In the genomic region with DNA sequence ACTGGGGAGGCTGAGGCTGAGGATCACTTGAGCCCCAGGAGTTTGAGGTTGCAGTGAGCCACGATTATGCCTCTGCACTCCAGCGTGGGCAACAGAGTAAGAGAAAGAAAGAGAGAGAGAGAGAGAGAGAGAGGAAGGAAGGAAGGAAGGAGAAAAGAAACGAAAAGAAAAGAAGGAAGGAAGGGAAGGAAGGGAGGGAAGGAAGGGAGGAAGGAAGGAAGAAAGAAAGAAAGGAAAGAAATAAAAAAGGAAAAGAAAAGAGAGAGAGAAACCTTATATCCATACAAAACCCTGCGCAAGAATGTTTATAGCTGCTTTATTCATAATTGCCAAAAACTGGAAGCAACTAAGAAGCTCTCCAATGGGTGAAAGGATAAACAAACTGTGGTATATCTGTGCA, we compare ENCODE assay signal across 20 cellular contexts. TPM values are rescaled to one million over a fixed set of nuclear protein-coding genes. Genes with fewer than 3 reads are reported as not detected.
DNase-seq lines count a peak whose midpoint lies in the region; ATAC-seq and TF ChIP-seq lines count a peak whose summit lies in the region.
"Had no signal": no experiment of that assay in that cellular context is flagged by ENCODE, and none has a peak within 500 bp of the region (broad histone marks: within the 10 kb centered on the region; RNA-seq: fewer than 3 reads in every experiment).

No MANE protein-coding gene starts in this region.

- H3K27ac ChIP-seq in HEK293 (ENCODE audit: extremely low read depth, low read depth, low read length) = no peak overlapping the region
- H3K27ac ChIP-seq: BLaER1 had no signal

- no peak for ATAC-seq in central memory CD8-positive, alpha-beta T cell (replicated peaks; ENCODE audit: extremely low read depth, poor library complexity, severe bottlenecking)

- H3K9me3 ChIP-seq in HEK293 (ENCODE audit: control insufficient read depth, insufficient read depth, low read depth, low read length) = no peaks in the 10 kb centered on the region
- H3K9me3 ChIP-seq: BE2C, BLaER1 had no signal

- no peaks in the 10 kb centered on the region for H3K36me3 Mint-ChIP-seq in central memory CD8-positive, alpha-beta T cell (ENCODE audit: insufficient read depth)
- H3K36me3 Mint-ChIP-seq: CD14-positive monocyte; CD4-positive, alpha-beta memory T cell; CD4-positive, CD25-positive, alpha-beta regulatory T cell; CD8-positive, alpha-beta memory T cell had no signal

- no peak overlapping the region for H3K4me3 Mint-ChIP-seq in central memory CD8-positive, alpha-beta T cell
- H3K4me3 Mint-ChIP-seq: CD14-positive monocyte; CD4-positive, alpha-beta memory T cell; CD8-positive, alpha-beta memory T cell had no signal

- no peaks in the 10 kb centered on the region for H3K9me3 Mint-ChIP-seq in central memory CD8-positive, alpha-beta T cell
- H3K9me3 Mint-ChIP-seq: CD4-positive, alpha-beta memory T cell; CD4-positive, CD25-positive, alpha-beta regulatory T cell had no signal

- H3K4me3 ChIP-seq in HEK293 (ENCODE audit: low read depth, low read length) = no peak overlapping the region
- H3K4me3 ChIP-seq: BLaER1 had no signal

- no peaks in the 10 kb centered on the region for H3K4me1 Mint-ChIP-seq in central memory CD8-positive, alpha-beta T cell

- no peak for DNase-seq in central memory CD8-positive, alpha-beta T cell (ENCODE audit: low spot score in 2 of 2)
- DNase-seq in activated gamma-delta T cell treated with Interleukin-2 at 50 U/mL for 16 hours (no peak), SK-N-DZ (ENCODE audit: low spot score) (no peak), DMS53 (lab: John Stamatoyannopoulos, UW) (no peak)
- DNase-seq: 8988T; ACHN; BE2C; C1 segment of cervical spinal cord; CD4-positive, alpha-beta memory T cell; CD4-positive, CD25-positive, alpha-beta regulatory T cell; CD8-positive, alpha-beta memory T cell; COR-L47; DMS 273 treated with DMSO at 0.1 percent for 48 hours; DMS153; DMS79 treated with DMSO at 0.1 percent for 48 hours; GF-D8 had no signal

- CTCF ChIA-PET in HEK293 (lab: Yijun Ruan, JAX) = interaction anchor here (0.6 to 1.5 kb wide), 5 partner anchors 14 to 184 kb away, joined by 3 to 7 read pairs (median 3); no protein-coding TSS in a partner anchor

- POLR2A ChIA-PET in HEK293 (lab: Yijun Ruan, JAX) = no interaction called here

- H3K27me3 Mint-ChIP-seq in central memory CD8-positive, alpha-beta T cell = peaks cover 88% of the 10 kb centered on the region

- peak overlapping the region; percentile 29 for H3K27ac Mint-ChIP-seq in central memory CD8-positive, alpha-beta T cell (ENCODE audit: low read depth)
- H3K27ac Mint-ChIP-seq: CD14-positive monocyte; CD4-positive, alpha-beta memory T cell; CD4-positive, CD25-positive, alpha-beta regulatory T cell; CD8-positive, alpha-beta memory T cell had no signal

- no peaks in the 10 kb centered on the region for H3K36me3 ChIP-seq in HEK293 (ENCODE audit: control insufficient read depth in 2 of 2, insufficient read depth in 1 of 2, low read length in 2 of 2)
- H3K36me3 ChIP-seq: BE2C, BLaER1 had no signal

- H3K4me1 ChIP-seq in HEK293 (ENCODE audit: control insufficient read depth, insufficient read depth, low read length) = peaks cover 10% of the 10 kb centered on the region
- H3K4me1 ChIP-seq: BE2C had no signal

- TF ChIP-seq CTCF in HEK293 (tag by site-specific recombination; IDR thresholded peaks at IDR 0.05) = no peak

TF ChIP-seq in HEK293, 187 proteins besides CTCF, POLR2A, EP300 and RAD21:
- TF ChIP-seq GLI2 (tag by site-specific recombination; IDR thresholded peaks at IDR 0.05; ENCODE audit: borderline replicate concordance, low read depth) (no peak), ZNF366 (tag by site-specific recombination; conservative IDR thresholded peaks at IDR 0.05) (peak; percentile 64), ZNF416 (tag by site-specific recombination; IDR thresholded peaks at IDR 0.05) (no peak)

RNA-seq across cellular contexts. Expression of a gene that starts 8.1 kb away (rescaled TPM):
- 4.1 and 5.6 TPM in 2 replicates for polyA plus RNA-seq in SK-N-DZ (2014; cell fraction: cytosol; rRNA removed)
- 13.5 and 16.3 TPM in 2 replicates for polyA plus RNA-seq in SK-N-DZ (2014; cell fraction: nucleus; rRNA removed)
- polyA plus RNA-seq: CD14-positive monocyte; CD8-positive, alpha-beta memory T cell had no signal

RNA-seq across cellular contexts. Expression of a gene that starts 12.0 kb away (rescaled TPM):
- not detected in 2 replicates for polyA plus RNA-seq in SK-N-DZ (2014; cell fraction: cytosol; rRNA removed)
- not detected in 2 replicates for polyA plus RNA-seq in SK-N-DZ (2014; cell fraction: nucleus; rRNA removed)
- polyA plus RNA-seq: AG04450; CD4-positive, alpha-beta memory T cell; CD4-positive, CD25-positive, alpha-beta regulatory T cell; CD8-positive, alpha-beta memory T cell had no signal

RNA-seq across cellular contexts. Expression of a gene that starts 42.5 kb away (rescaled TPM):
- polyA plus RNA-seq in SK-N-DZ (2014; cell fraction: cytosol; rRNA removed) = not detected in 2 replicates
- polyA plus RNA-seq in SK-N-DZ (2014; cell fraction: nucleus; rRNA removed) = 0.24 TPM in 1 of 2 replicates, not detected in the other
- polyA plus RNA-seq: CD14-positive monocyte; CD4-positive, alpha-beta memory T cell; CD4-positive, CD25-positive, alpha-beta regulatory T cell; CD8-positive, alpha-beta memory T cell had no signal

RNA-seq across cellular contexts. Expression of a gene that starts 43.2 kb away (rescaled TPM):
- 110 and 116 TPM in 2 replicates for polyA plus RNA-seq in SK-N-DZ (2014; cell fraction: cytosol; rRNA removed)
- 63.6 and 72.6 TPM in 2 replicates for polyA plus RNA-seq in SK-N-DZ (2014; cell fraction: nucleus; rRNA removed)

RNA-seq across cellular contexts. Expression of a gene that starts 56.9 kb away (rescaled TPM):
- polyA plus RNA-seq in SK-N-DZ (2014; cell fraction: cytosol; rRNA removed) = 0.17 and 0.62 TPM in 2 replicates
- polyA plus RNA-seq in SK-N-DZ (2014; cell fraction: nucleus; rRNA removed) = 0.20 and 3.4 TPM in 2 replicates
- polyA plus RNA-seq: CD14-positive monocyte; CD4-positive, CD25-positive, alpha-beta regulatory T cell; CD8-positive, alpha-beta memory T cell had no signal
